ENCODE assay signal across 1 cellular context in the genomic region with DNA sequence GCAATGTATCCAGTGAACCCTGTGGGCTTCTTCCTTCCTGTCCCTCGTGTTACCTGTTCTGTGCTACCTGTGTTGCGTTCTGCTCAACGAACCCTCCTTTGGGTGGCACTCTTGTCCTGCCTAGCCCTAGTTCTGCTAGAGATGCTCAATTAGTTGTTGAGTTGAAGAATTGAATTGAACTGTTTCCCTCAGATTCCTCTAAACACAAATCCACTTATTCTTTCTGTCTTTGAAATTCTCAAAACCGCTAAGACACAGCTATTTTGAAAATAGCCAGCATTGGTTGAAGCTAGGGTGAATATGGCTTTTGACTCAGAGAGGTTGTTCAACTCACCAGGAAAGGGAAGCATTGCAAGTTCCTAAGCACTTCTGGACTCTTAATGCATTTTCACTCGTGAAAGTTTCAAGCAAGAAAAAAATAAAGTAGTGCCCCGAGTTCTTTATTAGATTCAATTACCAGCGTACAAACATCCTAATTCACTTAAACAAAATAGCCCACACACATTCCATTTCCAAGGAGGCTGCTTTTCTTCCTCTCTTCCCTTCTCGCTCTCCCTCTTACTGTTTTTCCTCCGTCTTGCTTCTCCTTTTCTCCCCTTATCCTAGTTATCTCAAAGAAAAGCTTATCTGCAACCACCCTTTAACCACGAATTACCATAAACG.
TF ChIP-seq lines count a peak whose summit lies in the region.

No MANE protein-coding gene starts in this region.

TF ChIP-seq in HepG2, 621 proteins besides CTCF, POLR2A, EP300 and RAD21 (continues in another document):
- TF ChIP-seq ZNF530 (CRISPR knock-in tag; IDR thresholded peaks at IDR 0.05; ENCODE audit: low read depth) (no peak), FOXA3 (CRISPR knock-in tag; IDR thresholded peaks at IDR 0.05) (0 out of 2 replicates have a peak, but pooled peaks have one; percentile 22), RXRB (CRISPR knock-in tag; IDR thresholded peaks at IDR 0.05; ENCODE audit: borderline replicate concordance) (peak; percentile 15; the same call in 1 of the 2 replicates), FOSL2 (CRISPR knock-in tag; IDR thresholded peaks at IDR 0.05) (peak; percentile 27; the same call in 1 of the 2 replicates), TEAD3 (CRISPR knock-in tag; optimal IDR thresholded peaks at IDR 0.05; ENCODE audit: borderline replicate concordance) (peak; percentile 39), KMT2B (CRISPR knock-in tag; IDR thresholded peaks at IDR 0.05) (peak; percentile 34; the same call in 1 of the 2 replicates), ZNF263 (CRISPR knock-in tag; IDR thresholded peaks at IDR 0.05) (no peak), ESRRA (CRISPR knock-in tag; IDR thresholded peaks at IDR 0.05; ENCODE audit: low read depth) (no peak)
- TF ChIP-seq, protein P1, sequence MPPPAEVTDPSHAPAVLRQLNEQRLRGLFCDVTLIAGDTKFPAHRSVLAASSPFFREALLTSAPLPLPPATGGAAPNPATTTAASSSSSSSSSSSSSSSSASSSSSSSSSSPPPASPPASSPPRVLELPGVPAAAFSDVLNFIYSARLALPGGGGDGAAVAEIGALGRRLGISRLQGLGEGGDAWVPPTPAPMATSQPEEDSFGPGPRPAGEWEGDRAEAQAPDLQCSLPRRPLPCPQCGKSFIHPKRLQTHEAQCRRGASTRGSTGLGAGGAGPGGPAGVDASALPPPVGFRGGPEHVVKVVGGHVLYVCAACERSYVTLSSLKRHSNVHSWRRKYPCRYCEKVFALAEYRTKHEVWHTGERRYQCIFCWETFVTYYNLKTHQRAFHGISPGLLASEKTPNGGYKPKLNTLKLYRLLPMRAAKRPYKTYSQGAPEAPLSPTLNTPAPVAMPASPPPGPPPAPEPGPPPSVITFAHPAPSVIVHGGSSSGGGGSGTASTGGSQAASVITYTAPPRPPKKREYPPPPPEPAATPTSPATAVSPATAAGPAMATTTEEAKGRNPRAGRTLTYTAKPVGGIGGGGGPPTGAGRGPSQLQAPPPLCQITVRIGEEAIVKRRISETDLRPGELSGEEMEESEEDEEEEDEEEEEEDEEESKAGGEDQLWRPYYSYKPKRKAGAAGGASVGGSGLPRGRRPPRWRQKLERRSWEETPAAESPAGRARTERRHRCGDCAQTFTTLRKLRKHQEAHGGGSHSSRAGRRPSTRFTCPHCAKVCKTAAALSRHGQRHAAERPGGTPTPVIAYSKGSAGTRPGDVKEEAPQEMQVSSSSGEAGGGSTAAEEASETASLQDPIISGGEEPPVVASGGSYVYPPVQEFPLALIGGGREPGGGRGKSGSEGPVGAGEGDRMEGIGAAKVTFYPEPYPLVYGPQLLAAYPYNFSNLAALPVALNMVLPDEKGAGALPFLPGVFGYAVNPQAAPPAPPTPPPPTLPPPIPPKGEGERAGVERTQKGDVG (CRISPR knock-in tag; IDR thresholded peaks at IDR 0.05; ENCODE audit: borderline replicate concordance) = no peak
- TF ChIP-seq, protein P2, sequence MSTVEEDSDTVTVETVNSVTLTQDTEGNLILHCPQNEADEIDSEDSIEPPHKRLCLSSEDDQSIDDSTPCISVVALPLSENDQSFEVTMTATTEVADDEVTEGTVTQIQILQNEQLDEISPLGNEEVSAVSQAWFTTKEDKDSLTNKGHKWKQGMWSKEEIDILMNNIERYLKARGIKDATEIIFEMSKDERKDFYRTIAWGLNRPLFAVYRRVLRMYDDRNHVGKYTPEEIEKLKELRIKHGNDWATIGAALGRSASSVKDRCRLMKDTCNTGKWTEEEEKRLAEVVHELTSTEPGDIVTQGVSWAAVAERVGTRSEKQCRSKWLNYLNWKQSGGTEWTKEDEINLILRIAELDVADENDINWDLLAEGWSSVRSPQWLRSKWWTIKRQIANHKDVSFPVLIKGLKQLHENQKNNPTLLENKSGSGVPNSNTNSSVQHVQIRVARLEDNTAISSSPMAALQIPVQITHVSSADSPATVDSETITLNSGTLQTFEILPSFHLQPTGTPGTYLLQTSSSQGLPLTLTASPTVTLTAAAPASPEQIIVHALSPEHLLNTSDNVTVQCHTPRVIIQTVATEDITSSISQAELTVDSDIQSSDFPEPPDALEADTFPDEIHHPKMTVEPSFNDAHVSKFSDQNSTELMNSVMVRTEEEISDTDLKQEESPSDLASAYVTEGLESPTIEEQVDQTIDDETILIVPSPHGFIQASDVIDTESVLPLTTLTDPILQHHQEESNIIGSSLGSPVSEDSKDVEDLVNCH (CRISPR knock-in tag; IDR thresholded peaks at IDR 0.05) = no peak
- TF ChIP-seq, protein P3, sequence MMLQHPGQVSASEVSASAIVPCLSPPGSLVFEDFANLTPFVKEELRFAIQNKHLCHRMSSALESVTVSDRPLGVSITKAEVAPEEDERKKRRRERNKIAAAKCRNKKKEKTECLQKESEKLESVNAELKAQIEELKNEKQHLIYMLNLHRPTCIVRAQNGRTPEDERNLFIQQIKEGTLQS (CRISPR knock-in tag; IDR thresholded peaks at IDR 0.05) = no peak
- TF ChIP-seq, protein P4, sequence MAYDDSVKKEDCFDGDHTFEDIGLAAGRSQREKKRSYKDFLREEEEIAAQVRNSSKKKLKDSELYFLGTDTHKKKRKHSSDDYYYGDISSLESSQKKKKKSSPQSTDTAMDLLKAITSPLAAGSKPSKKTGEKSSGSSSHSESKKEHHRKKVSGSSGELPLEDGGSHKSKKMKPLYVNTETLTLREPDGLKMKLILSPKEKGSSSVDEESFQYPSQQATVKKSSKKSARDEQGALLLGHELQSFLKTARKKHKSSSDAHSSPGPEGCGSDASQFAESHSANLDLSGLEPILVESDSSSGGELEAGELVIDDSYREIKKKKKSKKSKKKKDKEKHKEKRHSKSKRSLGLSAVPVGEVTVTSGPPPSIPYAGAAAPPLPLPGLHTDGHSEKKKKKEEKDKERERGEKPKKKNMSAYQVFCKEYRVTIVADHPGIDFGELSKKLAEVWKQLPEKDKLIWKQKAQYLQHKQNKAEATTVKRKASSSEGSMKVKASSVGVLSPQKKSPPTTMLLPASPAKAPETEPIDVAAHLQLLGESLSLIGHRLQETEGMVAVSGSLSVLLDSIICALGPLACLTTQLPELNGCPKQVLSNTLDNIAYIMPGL (CRISPR knock-in tag; IDR thresholded peaks at IDR 0.05; ENCODE audit: borderline replicate concordance in 1 of 2, low read depth in 1 of 2) = peak in 1 of 2 experiments; percentile 73; a peak in 1 of 4 replicates
- TF ChIP-seq, protein P5, sequence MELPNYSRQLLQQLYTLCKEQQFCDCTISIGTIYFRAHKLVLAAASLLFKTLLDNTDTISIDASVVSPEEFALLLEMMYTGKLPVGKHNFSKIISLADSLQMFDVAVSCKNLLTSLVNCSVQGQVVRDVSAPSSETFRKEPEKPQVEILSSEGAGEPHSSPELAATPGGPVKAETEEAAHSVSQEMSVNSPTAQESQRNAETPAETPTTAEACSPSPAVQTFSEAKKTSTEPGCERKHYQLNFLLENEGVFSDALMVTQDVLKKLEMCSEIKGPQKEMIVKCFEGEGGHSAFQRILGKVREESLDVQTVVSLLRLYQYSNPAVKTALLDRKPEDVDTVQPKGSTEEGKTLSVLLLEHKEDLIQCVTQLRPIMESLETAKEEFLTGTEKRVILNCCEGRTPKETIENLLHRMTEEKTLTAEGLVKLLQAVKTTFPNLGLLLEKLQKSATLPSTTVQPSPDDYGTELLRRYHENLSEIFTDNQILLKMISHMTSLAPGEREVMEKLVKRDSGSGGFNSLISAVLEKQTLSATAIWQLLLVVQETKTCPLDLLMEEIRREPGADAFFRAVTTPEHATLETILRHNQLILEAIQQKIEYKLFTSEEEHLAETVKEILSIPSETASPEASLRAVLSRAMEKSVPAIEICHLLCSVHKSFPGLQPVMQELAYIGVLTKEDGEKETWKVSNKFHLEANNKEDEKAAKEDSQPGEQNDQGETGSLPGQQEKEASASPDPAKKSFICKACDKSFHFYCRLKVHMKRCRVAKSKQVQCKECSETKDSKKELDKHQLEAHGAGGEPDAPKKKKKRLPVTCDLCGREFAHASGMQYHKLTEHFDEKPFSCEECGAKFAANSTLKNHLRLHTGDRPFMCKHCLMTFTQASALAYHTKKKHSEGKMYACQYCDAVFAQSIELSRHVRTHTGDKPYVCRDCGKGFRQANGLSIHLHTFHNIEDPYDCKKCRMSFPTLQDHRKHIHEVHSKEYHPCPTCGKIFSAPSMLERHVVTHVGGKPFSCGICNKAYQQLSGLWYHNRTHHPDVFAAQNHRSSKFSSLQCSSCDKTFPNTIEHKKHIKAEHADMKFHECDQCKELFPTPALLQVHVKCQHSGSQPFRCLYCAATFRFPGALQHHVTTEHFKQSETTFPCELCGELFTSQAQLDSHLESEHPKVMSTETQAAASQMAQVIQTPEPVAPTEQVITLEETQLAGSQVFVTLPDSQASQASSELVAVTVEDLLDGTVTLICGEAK (IDR thresholded peaks at IDR 0.05) = no peak
- TF ChIP-seq, protein P5 (CRISPR knock-in tag; IDR thresholded peaks at IDR 0.05) = no peak
- TF ChIP-seq, protein P6, sequence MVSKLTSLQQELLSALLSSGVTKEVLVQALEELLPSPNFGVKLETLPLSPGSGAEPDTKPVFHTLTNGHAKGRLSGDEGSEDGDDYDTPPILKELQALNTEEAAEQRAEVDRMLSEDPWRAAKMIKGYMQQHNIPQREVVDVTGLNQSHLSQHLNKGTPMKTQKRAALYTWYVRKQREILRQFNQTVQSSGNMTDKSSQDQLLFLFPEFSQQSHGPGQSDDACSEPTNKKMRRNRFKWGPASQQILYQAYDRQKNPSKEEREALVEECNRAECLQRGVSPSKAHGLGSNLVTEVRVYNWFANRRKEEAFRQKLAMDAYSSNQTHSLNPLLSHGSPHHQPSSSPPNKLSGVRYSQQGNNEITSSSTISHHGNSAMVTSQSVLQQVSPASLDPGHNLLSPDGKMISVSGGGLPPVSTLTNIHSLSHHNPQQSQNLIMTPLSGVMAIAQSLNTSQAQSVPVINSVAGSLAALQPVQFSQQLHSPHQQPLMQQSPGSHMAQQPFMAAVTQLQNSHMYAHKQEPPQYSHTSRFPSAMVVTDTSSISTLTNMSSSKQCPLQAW (CRISPR knock-in tag; IDR thresholded peaks at IDR 0.05) = 0 out of 2 replicates have a peak, but pooled peaks have one; percentile 51
- TF ChIP-seq, protein P7, sequence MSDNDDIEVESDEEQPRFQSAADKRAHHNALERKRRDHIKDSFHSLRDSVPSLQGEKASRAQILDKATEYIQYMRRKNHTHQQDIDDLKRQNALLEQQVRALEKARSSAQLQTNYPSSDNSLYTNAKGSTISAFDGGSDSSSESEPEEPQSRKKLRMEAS (IDR thresholded peaks at IDR 0.05) = 0 out of 2 replicates have a peak, but pooled peaks have one; percentile 20
- TF ChIP-seq, protein P8, sequence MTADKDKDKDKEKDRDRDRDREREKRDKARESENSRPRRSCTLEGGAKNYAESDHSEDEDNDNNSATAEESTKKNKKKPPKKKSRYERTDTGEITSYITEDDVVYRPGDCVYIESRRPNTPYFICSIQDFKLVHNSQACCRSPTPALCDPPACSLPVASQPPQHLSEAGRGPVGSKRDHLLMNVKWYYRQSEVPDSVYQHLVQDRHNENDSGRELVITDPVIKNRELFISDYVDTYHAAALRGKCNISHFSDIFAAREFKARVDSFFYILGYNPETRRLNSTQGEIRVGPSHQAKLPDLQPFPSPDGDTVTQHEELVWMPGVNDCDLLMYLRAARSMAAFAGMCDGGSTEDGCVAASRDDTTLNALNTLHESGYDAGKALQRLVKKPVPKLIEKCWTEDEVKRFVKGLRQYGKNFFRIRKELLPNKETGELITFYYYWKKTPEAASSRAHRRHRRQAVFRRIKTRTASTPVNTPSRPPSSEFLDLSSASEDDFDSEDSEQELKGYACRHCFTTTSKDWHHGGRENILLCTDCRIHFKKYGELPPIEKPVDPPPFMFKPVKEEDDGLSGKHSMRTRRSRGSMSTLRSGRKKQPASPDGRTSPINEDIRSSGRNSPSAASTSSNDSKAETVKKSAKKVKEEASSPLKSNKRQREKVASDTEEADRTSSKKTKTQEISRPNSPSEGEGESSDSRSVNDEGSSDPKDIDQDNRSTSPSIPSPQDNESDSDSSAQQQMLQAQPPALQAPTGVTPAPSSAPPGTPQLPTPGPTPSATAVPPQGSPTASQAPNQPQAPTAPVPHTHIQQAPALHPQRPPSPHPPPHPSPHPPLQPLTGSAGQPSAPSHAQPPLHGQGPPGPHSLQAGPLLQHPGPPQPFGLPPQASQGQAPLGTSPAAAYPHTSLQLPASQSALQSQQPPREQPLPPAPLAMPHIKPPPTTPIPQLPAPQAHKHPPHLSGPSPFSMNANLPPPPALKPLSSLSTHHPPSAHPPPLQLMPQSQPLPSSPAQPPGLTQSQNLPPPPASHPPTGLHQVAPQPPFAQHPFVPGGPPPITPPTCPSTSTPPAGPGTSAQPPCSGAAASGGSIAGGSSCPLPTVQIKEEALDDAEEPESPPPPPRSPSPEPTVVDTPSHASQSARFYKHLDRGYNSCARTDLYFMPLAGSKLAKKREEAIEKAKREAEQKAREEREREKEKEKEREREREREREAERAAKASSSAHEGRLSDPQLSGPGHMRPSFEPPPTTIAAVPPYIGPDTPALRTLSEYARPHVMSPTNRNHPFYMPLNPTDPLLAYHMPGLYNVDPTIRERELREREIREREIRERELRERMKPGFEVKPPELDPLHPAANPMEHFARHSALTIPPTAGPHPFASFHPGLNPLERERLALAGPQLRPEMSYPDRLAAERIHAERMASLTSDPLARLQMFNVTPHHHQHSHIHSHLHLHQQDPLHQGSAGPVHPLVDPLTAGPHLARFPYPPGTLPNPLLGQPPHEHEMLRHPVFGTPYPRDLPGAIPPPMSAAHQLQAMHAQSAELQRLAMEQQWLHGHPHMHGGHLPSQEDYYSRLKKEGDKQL (CRISPR knock-in tag; IDR thresholded peaks at IDR 0.05; ENCODE audit: low read depth) = no peak
